ENCODE assay signal across 9 cellular contexts in genomic region chr1:61241411-61241838, GRCh38.
DNase-seq lines count a peak whose midpoint lies in the region; ATAC-seq, FAIRE-seq and TF ChIP-seq lines count a peak whose summit lies in the region.
"Had no signal": no experiment of that assay in that cellular context is flagged by ENCODE, and none has a peak within 500 bp of the region (broad histone marks: within the 10 kb centered on the region; RNA-seq: fewer than 3 reads in every experiment).

No MANE protein-coding gene starts in this region.

- intact Hi-C loops in HepG2 (cut with micrococcal nuclease; ENCODE audit: unreplicated experiment), result no loop called here

- TF ChIP-seq POLR2A in HepG2 (IDR thresholded peaks at IDR 0.05; ENCODE audit: insufficient read depth in 1 of 2, low read depth in 2 of 2, low read length in 2 of 2), result no peak

- H3K9ac ChIP-seq in HepG2 (ENCODE audit: insufficient read depth, low read depth, low read length), result no peak overlapping the region

- H3K27ac Mint-ChIP-seq in brain, result peak overlapping the region in 4 of 5 experiments; percentile 64 to 95 (median 91)
- no peak overlapping the region for H3K27ac Mint-ChIP-seq in activated CD4-positive, alpha-beta T cell treated with anti-CD3 and anti-CD28 coated beads, Interleukin-2, amount 10 ng/mL, durations not matched to agents 7 days and 5 days
- H3K27ac Mint-ChIP-seq: natural killer cell had no signal

- H3K27me3 ChIP-seq in HepG2 (ENCODE audit: control insufficient read depth in 1 of 2, insufficient read depth in 2 of 2, low read length in 2 of 2) (no peaks in the 10 kb centered on the region), thoracic aorta (replicated peaks; ENCODE audit: insufficient read depth) (no peaks in the 10 kb centered on the region), H7 (ENCODE audit: control insufficient read depth, insufficient read depth, low read length) (no peaks in the 10 kb centered on the region)

- no peak for TF ChIP-seq RAD21 in HepG2 (CRISPR knock-in tag; IDR thresholded peaks at IDR 0.05)

- in situ Hi-C loops in HepG2 (cut with HindIII; ENCODE audit: extremely low pct_ligation_motif_present, low pct_unique_long_range_greater_than_20kb), result no loop called here

- H3K9me3 ChIP-seq in HepG2 (ENCODE audit: low read length) (no peaks in the 10 kb centered on the region), thoracic aorta (no peaks in the 10 kb centered on the region)

- no peak overlapping the region for H3K4me2 ChIP-seq in HepG2 (ENCODE audit: low read depth, low read length)

- H3K9me3 Mint-ChIP-seq in brain, result peaks cover 0 to 8% (median 4%) of the 10 kb centered on the region in 5 experiments
- no peaks in the 10 kb centered on the region for H3K9me3 Mint-ChIP-seq in activated CD4-positive, alpha-beta T cell treated with anti-CD3 and anti-CD28 coated beads, Interleukin-2, amount 10 ng/mL, durations not matched to agents 7 days and 5 days
- H3K9me3 Mint-ChIP-seq: natural killer cell had no signal

- peak overlapping the region in 4 of 5 experiments; percentile 73 to 87 (median 79) for H3K4me3 Mint-ChIP-seq in brain
- H3K4me3 Mint-ChIP-seq in activated CD4-positive, alpha-beta T cell treated with anti-CD3 and anti-CD28 coated beads, Interleukin-2, amount 10 ng/mL, durations not matched to agents 7 days and 5 days, result no peak overlapping the region
- H3K4me3 Mint-ChIP-seq: natural killer cell had no signal

- peaks cover 36% of the 10 kb centered on the region for H3K4me1 ChIP-seq in HepG2 (ENCODE audit: insufficient read depth, low read length)
- peaks cover 32 to 74% of the 10 kb centered on the region in 2 donors for H3K4me1 ChIP-seq in thoracic aorta (ENCODE audit: control insufficient read depth in 1 of 2, low read depth in 2 of 2)

- H3K36me3 ChIP-seq in HepG2 (replicated peaks in 1 of 2; ENCODE audit: control insufficient read depth in 1 of 2, insufficient read depth in 2 of 2, low read length in 2 of 2) (no peaks in the 10 kb centered on the region; a peak in 1 of 5 replicates), thoracic aorta (no peaks in the 10 kb centered on the region), H7 (replicated peaks; ENCODE audit: control insufficient read depth, insufficient read depth, low read length) (no peaks in the 10 kb centered on the region)

- no peak for FAIRE-seq in HepG2 (lab: Jason Lieb, UNC)

- no peak for ATAC-seq in HepG2
- ATAC-seq in thoracic aorta (ENCODE audit: insufficient number of reproducible peaks, low FRiP score, low read depth), result peak; percentile 67
- ATAC-seq: natural killer cell had no signal

- 97% methylated on average over 4 of the region's 4 CpGs for WGBS in HepG2 (ENCODE audit: low lambda C conversion rate)

- CTCF ChIA-PET in HepG2 (lab: Yijun Ruan, JAX; ENCODE audit: low intra/inter-chr PET ratio, low total read pairs), result no interaction called here
- CTCF ChIA-PET in activated CD4-positive, alpha-beta T cell treated with anti-CD3 and anti-CD28 coated beads, Interleukin-2, amount 10 ng/mL, durations not matched to agents 7 days and 5 days (lab: Charles Lee), result no interaction called here

- POLR2A ChIA-PET in HepG2 (lab: Yijun Ruan, JAX), result no interaction called here
- POLR2A ChIA-PET in activated CD4-positive, alpha-beta T cell treated with anti-CD3 and anti-CD28 coated beads, Interleukin-2, amount 10 ng/mL, durations not matched to agents 7 days and 5 days (lab: Charles Lee), result no interaction called here

- no peaks in the 10 kb centered on the region; the same call in 1 of the 2 replicates for H4K20me1 ChIP-seq in HepG2 (ENCODE audit: insufficient read depth, low read length)

- TF ChIP-seq CTCF in brain (conservative IDR thresholded peaks at IDR 0.05) (no peak), HepG2 (CRISPR knock-in tag; IDR thresholded peaks at IDR 0.05) (no peak), thoracic aorta (IDR thresholded peaks at IDR 0.05) (no peak)

- H3K27ac ChIP-seq in HepG2 (ENCODE audit: extremely low read length, insufficient read depth, low read length), result no peak overlapping the region
- peak overlapping the region; percentile 69 to 70 for H3K27ac ChIP-seq in thoracic aorta

- H3K27me3 Mint-ChIP-seq in brain, result no peaks in the 10 kb centered on the region
- no peaks in the 10 kb centered on the region for H3K27me3 Mint-ChIP-seq in activated CD4-positive, alpha-beta T cell treated with anti-CD3 and anti-CD28 coated beads, Interleukin-2, amount 10 ng/mL, durations not matched to agents 7 days and 5 days

- DNase-seq in NCI-H1105 (lab: John Stamatoyannopoulos, UW) (peak; percentile 68), HepG2 (ENCODE audit: low spot score) (no peak), thoracic aorta (ENCODE audit: low spot score) (no peak), GM03348 (ENCODE audit: low spot score) (no peak), H7 (no peak)
- no peak for DNase-seq in activated CD4-positive, alpha-beta T cell treated with anti-CD3 and anti-CD28 coated beads, Interleukin-2, amount 10 ng/mL, durations not matched to agents 7 days and 5 days
- DNase-seq: activated CD4-positive, alpha-beta T cell treated with anti-CD3 and anti-CD28 coated beads, Interleukin-2, amount 50 U/mL, for 4 hours; natural killer cell had no signal

- BruUV-seq in HepG2 (replicated peaks; lab: Mats Ljungman, UMichigan), result no TSS peak

- TF ChIP-seq EP300 in HepG2 (IDR thresholded peaks at IDR 0.05; ENCODE audit: low read depth in 2 of 2, low read length in 2 of 2), result no peak
- TF ChIP-seq EP300 in HepG2 (CRISPR knock-in tag; IDR thresholded peaks at IDR 0.05; ENCODE audit: borderline replicate concordance), result no peak

- H3K4me1 Mint-ChIP-seq in brain, result peaks cover 78% of the 10 kb centered on the region
- no peaks in the 10 kb centered on the region for H3K4me1 Mint-ChIP-seq in activated CD4-positive, alpha-beta T cell treated with anti-CD3 and anti-CD28 coated beads, Interleukin-2, amount 10 ng/mL, durations not matched to agents 7 days and 5 days
- H3K4me1 Mint-ChIP-seq: natural killer cell had no signal

- peaks cover 95% of the 10 kb centered on the region for H3K79me2 ChIP-seq in HepG2 (ENCODE audit: insufficient read depth, low read length)

- peaks cover 4% of the 10 kb centered on the region for H3K36me3 Mint-ChIP-seq in brain
- no peaks in the 10 kb centered on the region for H3K36me3 Mint-ChIP-seq in activated CD4-positive, alpha-beta T cell treated with anti-CD3 and anti-CD28 coated beads, Interleukin-2, amount 10 ng/mL, durations not matched to agents 7 days and 5 days (ENCODE audit: low read depth)
- H3K36me3 Mint-ChIP-seq: natural killer cell had no signal

- H2AFZ ChIP-seq in HepG2 (ENCODE audit: low read length), result no peak overlapping the region

- H3K4me3 ChIP-seq in HepG2 (replicated peaks in 1 of 3; ENCODE audit: insufficient read depth in 1 of 3, low read depth in 2 of 3, low read length in 3 of 3), result no peak overlapping the region
- peak overlapping the region; percentile 64 for H3K4me3 ChIP-seq in thoracic aorta
- no peak overlapping the region for H3K4me3 ChIP-seq in H7 (ENCODE audit: insufficient read depth, low read depth, low read length)

TF ChIP-seq in HepG2, 621 proteins besides CTCF, POLR2A, EP300 and RAD21:
- peak; percentile 53 for TF ChIP-seq YY1 (IDR thresholded peaks at IDR 0.05; ENCODE audit: insufficient read depth, insufficient replicate concordance, low read depth, low read length)
- TF ChIP-seq ZNF724P (CRISPR knock-in tag; IDR thresholded peaks at IDR 0.05; ENCODE audit: borderline replicate concordance), result no peak
- TF ChIP-seq ARNT2 (CRISPR knock-in tag; IDR thresholded peaks at IDR 0.05; ENCODE audit: low read depth), result no peak
